Comparison of ENCODE assay signal across 1 cellular context in the genomic region with DNA sequence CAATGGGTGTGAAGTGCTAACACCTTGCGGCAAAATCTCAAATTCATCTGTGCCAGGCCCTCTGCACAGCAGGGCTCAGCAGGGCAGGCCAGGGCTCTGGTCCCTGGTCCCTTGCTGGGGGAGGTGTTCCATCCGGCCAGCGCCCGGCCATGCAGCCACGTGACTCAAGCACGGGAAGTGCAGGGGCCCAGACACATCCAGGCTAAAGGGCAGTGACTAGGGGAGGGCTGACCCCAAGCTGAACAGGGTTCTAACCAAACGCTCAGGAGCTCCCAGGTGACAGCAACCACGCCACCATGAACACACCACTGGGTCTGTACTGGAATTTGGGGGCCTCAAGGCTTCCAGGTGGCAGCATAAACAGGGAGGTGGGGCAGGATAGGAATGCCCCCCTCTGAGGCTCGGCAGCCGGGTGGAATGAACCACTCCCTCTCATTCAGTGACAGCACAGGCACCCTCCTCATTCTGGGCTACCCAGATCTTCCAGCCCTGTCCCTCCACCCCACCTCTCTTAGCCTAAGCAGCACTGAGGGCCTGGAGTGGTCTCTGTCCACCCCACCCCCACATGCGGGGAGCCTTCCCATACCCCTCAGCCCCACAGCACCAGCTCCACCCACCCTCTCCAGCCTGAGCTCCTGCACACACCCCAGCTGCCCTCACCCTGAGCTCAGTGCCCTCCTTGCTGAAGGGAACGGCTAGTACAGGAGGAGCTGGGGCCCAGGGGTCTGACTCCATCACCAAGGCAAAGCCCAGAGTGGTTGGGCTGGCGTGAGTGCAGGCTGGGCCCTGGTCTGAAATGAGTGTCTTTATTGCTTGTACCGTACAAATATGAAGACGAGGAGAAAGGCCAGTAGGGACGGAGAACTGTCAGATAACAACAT.
A peak's percentile ranks its signal among the peaks of the same experiment; 100 is the strongest.
TF ChIP-seq lines count a peak whose summit lies in the region.

No MANE protein-coding gene starts in this region.

TF ChIP-seq in HepG2, 621 proteins besides CTCF, POLR2A, EP300 and RAD21 (continued from another document and continues in another):
- TF ChIP-seq ZNF564 (CRISPR knock-in tag; IDR thresholded peaks at IDR 0.05) = 0 out of 2 replicates have a peak, but pooled peaks have one; percentile 58
- TF ChIP-seq FUBP1 (CRISPR knock-in tag; IDR thresholded peaks at IDR 0.05; ENCODE audit: borderline replicate concordance) = no peak
- peak; percentile 72; the same call in 1 of the 2 replicates for TF ChIP-seq GATAD2A (CRISPR knock-in tag; IDR thresholded peaks at IDR 0.05)
- peak; percentile 87; the same call in 1 of the 2 replicates for TF ChIP-seq SALL1 (CRISPR knock-in tag; IDR thresholded peaks at IDR 0.05)
- TF ChIP-seq ZNF367 (CRISPR knock-in tag; IDR thresholded peaks at IDR 0.05; ENCODE audit: borderline replicate concordance) = no peak
- TF ChIP-seq, protein P1, sequence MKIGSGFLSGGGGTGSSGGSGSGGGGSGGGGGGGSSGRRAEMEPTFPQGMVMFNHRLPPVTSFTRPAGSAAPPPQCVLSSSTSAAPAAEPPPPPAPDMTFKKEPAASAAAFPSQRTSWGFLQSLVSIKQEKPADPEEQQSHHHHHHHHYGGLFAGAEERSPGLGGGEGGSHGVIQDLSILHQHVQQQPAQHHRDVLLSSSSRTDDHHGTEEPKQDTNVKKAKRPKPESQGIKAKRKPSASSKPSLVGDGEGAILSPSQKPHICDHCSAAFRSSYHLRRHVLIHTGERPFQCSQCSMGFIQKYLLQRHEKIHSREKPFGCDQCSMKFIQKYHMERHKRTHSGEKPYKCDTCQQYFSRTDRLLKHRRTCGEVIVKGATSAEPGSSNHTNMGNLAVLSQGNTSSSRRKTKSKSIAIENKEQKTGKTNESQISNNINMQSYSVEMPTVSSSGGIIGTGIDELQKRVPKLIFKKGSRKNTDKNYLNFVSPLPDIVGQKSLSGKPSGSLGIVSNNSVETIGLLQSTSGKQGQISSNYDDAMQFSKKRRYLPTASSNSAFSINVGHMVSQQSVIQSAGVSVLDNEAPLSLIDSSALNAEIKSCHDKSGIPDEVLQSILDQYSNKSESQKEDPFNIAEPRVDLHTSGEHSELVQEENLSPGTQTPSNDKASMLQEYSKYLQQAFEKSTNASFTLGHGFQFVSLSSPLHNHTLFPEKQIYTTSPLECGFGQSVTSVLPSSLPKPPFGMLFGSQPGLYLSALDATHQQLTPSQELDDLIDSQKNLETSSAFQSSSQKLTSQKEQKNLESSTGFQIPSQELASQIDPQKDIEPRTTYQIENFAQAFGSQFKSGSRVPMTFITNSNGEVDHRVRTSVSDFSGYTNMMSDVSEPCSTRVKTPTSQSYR (CRISPR knock-in tag; IDR thresholded peaks at IDR 0.05; ENCODE audit: borderline replicate concordance) = peak; percentile 96
- no peak for TF ChIP-seq ZNF577 (CRISPR knock-in tag; IDR thresholded peaks at IDR 0.05; ENCODE audit: borderline replicate concordance, low read depth)
- TF ChIP-seq, protein P2, sequence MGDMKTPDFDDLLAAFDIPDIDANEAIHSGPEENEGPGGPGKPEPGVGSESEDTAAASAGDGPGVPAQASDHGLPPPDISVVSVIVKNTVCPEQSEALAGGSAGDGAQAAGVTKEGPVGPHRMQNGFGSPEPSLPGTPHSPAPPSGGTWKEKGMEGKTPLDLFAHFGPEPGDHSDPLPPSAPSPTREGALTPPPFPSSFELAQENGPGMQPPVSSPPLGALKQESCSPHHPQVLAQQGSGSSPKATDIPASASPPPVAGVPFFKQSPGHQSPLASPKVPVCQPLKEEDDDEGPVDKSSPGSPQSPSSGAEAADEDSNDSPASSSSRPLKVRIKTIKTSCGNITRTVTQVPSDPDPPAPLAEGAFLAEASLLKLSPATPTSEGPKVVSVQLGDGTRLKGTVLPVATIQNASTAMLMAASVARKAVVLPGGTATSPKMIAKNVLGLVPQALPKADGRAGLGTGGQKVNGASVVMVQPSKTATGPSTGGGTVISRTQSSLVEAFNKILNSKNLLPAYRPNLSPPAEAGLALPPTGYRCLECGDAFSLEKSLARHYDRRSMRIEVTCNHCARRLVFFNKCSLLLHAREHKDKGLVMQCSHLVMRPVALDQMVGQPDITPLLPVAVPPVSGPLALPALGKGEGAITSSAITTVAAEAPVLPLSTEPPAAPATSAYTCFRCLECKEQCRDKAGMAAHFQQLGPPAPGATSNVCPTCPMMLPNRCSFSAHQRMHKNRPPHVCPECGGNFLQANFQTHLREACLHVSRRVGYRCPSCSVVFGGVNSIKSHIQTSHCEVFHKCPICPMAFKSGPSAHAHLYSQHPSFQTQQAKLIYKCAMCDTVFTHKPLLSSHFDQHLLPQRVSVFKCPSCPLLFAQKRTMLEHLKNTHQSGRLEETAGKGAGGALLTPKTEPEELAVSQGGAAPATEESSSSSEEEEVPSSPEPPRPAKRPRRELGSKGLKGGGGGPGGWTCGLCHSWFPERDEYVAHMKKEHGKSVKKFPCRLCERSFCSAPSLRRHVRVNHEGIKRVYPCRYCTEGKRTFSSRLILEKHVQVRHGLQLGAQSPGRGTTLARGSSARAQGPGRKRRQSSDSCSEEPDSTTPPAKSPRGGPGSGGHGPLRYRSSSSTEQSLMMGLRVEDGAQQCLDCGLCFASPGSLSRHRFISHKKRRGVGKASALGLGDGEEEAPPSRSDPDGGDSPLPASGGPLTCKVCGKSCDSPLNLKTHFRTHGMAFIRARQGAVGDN (CRISPR knock-in tag; IDR thresholded peaks at IDR 0.05) = peak; percentile 97
- TF ChIP-seq, protein P3, sequence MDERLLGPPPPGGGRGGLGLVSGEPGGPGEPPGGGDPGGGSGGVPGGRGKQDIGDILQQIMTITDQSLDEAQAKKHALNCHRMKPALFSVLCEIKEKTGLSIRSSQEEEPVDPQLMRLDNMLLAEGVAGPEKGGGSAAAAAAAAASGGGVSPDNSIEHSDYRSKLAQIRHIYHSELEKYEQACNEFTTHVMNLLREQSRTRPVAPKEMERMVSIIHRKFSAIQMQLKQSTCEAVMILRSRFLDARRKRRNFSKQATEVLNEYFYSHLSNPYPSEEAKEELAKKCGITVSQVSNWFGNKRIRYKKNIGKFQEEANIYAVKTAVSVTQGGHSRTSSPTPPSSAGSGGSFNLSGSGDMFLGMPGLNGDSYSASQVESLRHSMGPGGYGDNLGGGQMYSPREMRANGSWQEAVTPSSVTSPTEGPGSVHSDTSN (CRISPR knock-in tag; IDR thresholded peaks at IDR 0.05) = no peak
- TF ChIP-seq, protein P4, sequence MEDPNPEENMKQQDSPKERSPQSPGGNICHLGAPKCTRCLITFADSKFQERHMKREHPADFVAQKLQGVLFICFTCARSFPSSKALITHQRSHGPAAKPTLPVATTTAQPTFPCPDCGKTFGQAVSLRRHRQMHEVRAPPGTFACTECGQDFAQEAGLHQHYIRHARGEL (CRISPR knock-in tag; IDR thresholded peaks at IDR 0.05) = no peak
- TF ChIP-seq, protein P5, sequence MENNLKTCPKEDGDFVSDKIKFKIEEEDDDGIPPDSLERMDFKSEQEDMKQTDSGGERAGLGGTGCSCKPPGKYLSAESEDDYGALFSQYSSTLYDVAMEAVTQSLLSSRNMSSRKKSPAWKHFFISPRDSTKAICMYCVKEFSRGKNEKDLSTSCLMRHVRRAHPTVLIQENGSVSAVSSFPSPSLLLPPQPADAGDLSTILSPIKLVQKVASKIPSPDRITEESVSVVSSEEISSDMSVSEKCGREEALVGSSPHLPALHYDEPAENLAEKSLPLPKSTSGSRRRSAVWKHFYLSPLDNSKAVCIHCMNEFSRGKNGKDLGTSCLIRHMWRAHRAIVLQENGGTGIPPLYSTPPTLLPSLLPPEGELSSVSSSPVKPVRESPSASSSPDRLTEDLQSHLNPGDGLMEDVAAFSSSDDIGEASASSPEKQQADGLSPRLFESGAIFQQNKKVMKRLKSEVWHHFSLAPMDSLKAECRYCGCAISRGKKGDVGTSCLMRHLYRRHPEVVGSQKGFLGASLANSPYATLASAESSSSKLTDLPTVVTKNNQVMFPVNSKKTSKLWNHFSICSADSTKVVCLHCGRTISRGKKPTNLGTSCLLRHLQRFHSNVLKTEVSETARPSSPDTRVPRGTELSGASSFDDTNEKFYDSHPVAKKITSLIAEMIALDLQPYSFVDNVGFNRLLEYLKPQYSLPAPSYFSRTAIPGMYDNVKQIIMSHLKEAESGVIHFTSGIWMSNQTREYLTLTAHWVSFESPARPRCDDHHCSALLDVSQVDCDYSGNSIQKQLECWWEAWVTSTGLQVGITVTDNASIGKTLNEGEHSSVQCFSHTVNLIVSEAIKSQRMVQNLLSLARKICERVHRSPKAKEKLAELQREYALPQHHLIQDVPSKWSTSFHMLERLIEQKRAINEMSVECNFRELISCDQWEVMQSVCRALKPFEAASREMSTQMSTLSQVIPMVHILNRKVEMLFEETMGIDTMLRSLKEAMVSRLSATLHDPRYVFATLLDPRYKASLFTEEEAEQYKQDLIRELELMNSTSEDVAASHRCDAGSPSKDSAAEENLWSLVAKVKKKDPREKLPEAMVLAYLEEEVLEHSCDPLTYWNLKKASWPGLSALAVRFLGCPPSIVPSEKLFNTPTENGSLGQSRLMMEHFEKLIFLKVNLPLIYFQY (CRISPR knock-in tag; IDR thresholded peaks at IDR 0.05; ENCODE audit: borderline replicate concordance) = peak; percentile 76; the same call in 1 of the 2 replicates
- TF ChIP-seq GPBP1L1 (CRISPR knock-in tag; IDR thresholded peaks at IDR 0.05) = no peak
- TF ChIP-seq ZNF816 (CRISPR knock-in tag; IDR thresholded peaks at IDR 0.05; ENCODE audit: borderline replicate concordance) = no peak
- no peak for TF ChIP-seq ZMAT3 (CRISPR knock-in tag; conservative IDR thresholded peaks at IDR 0.05)
- TF ChIP-seq, protein P6, sequence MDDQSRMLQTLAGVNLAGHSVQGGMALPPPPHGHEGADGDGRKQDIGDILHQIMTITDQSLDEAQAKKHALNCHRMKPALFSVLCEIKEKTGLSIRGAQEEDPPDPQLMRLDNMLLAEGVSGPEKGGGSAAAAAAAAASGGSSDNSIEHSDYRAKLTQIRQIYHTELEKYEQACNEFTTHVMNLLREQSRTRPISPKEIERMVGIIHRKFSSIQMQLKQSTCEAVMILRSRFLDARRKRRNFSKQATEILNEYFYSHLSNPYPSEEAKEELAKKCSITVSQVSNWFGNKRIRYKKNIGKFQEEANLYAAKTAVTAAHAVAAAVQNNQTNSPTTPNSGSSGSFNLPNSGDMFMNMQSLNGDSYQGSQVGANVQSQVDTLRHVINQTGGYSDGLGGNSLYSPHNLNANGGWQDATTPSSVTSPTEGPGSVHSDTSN (CRISPR knock-in tag; IDR thresholded peaks at IDR 0.05; ENCODE audit: borderline replicate concordance) = no peak
- TF ChIP-seq HNRNPUL1 (IDR thresholded peaks at IDR 0.05; ENCODE audit: low read depth, low read length) = no peak
- TF ChIP-seq PHF5A (CRISPR knock-in tag; IDR thresholded peaks at IDR 0.05; ENCODE audit: low read depth, unreplicated experiment) = peak; percentile 52
- no peak for TF ChIP-seq CCAR2 (optimal IDR thresholded peaks at IDR 0.05; ENCODE audit: low read depth, low read length)
- peak; percentile 77 for TF ChIP-seq ZNF616 (CRISPR knock-in tag; IDR thresholded peaks at IDR 0.05; ENCODE audit: low read depth)
- TF ChIP-seq ZMAT5 (CRISPR knock-in tag; IDR thresholded peaks at IDR 0.05; ENCODE audit: borderline replicate concordance, low read depth) = no peak
- no peak for TF ChIP-seq ZNF468 (CRISPR knock-in tag; IDR thresholded peaks at IDR 0.05)
- no peak for TF ChIP-seq SNAPC2 (CRISPR knock-in tag; IDR thresholded peaks at IDR 0.05)
- peak; percentile 86 for TF ChIP-seq DMAP1 (CRISPR knock-in tag; IDR thresholded peaks at IDR 0.05)
- TF ChIP-seq RFXANK (CRISPR knock-in tag; IDR thresholded peaks at IDR 0.05) = peak; percentile 53; the same call in 1 of the 2 replicates
- TF ChIP-seq, protein P7, sequence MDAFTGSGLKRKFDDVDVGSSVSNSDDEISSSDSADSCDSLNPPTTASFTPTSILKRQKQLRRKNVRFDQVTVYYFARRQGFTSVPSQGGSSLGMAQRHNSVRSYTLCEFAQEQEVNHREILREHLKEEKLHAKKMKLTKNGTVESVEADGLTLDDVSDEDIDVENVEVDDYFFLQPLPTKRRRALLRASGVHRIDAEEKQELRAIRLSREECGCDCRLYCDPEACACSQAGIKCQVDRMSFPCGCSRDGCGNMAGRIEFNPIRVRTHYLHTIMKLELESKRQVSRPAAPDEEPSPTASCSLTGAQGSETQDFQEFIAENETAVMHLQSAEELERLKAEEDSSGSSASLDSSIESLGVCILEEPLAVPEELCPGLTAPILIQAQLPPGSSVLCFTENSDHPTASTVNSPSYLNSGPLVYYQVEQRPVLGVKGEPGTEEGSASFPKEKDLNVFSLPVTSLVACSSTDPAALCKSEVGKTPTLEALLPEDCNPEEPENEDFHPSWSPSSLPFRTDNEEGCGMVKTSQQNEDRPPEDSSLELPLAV (CRISPR knock-in tag; conservative IDR thresholded peaks at IDR 0.05; ENCODE audit: low read depth) = no peak
- no peak for TF ChIP-seq NCOR1 (IDR thresholded peaks at IDR 0.05; ENCODE audit: borderline replicate concordance, low read length)
- peak; percentile 91 for TF ChIP-seq ZNF205 (CRISPR knock-in tag; IDR thresholded peaks at IDR 0.05)
- no peak for TF ChIP-seq GTF2F1 (IDR thresholded peaks at IDR 0.05; ENCODE audit: low read length)
- no peak for TF ChIP-seq ISX (CRISPR knock-in tag; conservative IDR thresholded peaks at IDR 0.05)
- TF ChIP-seq HNRNPK (IDR thresholded peaks at IDR 0.05; ENCODE audit: low read depth, low read length, poor library complexity, severe bottlenecking) = no peak
- 0 out of 2 replicates have a peak, but pooled peaks have one; percentile 23 for TF ChIP-seq ZNF337 (CRISPR knock-in tag; IDR thresholded peaks at IDR 0.05; ENCODE audit: borderline replicate concordance, low read depth)
- TF ChIP-seq SIX4 (CRISPR knock-in tag; IDR thresholded peaks at IDR 0.05) = peak; percentile 38; the same call in 1 of the 2 replicates
- TF ChIP-seq SCMH1 (CRISPR knock-in tag; IDR thresholded peaks at IDR 0.05; ENCODE audit: borderline replicate concordance) = no peak
- TF ChIP-seq KLF13 (CRISPR knock-in tag; IDR thresholded peaks at IDR 0.05) = no peak
